20 cellular contexts compared by ENCODE assay signal in the genomic region with DNA sequence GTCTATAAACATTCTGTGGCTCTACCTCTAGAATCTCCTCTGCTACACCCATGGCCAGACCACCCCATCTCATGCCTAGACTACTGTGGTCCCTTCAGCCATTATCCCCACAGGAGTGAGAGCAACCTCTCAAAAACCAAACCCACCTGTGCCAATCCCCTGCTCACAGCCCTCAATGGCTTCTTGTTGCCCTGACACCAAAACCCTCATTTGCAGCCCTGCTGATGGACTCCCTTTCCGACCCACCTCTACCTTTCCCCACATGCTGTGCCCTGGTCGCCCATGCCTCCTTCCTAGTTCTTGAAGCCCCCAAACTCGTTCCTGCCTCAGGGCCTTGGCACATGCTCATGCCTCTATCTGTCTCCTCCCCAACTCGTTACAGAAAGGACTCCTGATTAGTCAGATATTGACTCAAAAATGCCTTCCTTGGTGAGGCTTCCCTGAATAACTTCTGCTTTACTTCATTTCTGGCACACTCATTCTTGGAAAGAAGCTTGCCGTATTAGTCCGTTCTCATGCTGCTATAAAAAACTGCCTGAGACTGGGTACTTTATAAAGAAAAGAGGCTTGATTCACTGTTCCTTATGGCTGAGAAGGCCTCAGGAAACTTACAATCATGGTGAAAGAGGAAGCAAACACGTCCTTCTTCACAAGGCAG.
DNase-seq lines count a peak whose midpoint lies in the region; ATAC-seq and TF ChIP-seq lines count a peak whose summit lies in the region.
"Had no signal": no experiment of that assay in that cellular context is flagged by ENCODE, and none has a peak within 500 bp of the region (broad histone marks: within the 10 kb centered on the region; RNA-seq: fewer than 3 reads in every experiment).

No MANE protein-coding gene starts in this region.

- no peaks in the 10 kb centered on the region for H3K9me2 ChIP-seq in GM23248 (ENCODE audit: insufficient read depth)

- H2BK120ac ChIP-seq in IMR-90 (ENCODE audit: low read depth, low read length) = no peak overlapping the region

- TF ChIP-seq POLR2A in IMR-90 (IDR thresholded peaks at IDR 0.05; ENCODE audit: low read depth, low read length) (no peak), esophagus muscularis mucosa (IDR thresholded peaks at IDR 0.05; ENCODE audit: low read depth) (no peak)

- ATAC-seq in IMR-90 (ENCODE audit: low read depth) = no peak
- ATAC-seq in activated CD8-positive, alpha-beta memory T cell treated with anti-CD3 and anti-CD28 coated beads, Interleukin-2, amount 10 ng/mL, durations not matched to agents 7 days and 5 days = no peak
- ATAC-seq in GM19463 (IDR thresholded peaks at IDR 0.05; ENCODE audit: unreplicated experiment) = no peak
- no peak for ATAC-seq in stimulated activated memory B cell treated with anti-CD40 and anti-IgM and Interleukin-4, amounts not matched to agents 10 μg/mL and 1 μg/mL and 100 μg/mL, for 72 hours
- ATAC-seq: CD8-positive, alpha-beta T cell had no signal

- no peak for TF ChIP-seq EP300 in esophagus muscularis mucosa (IDR thresholded peaks at IDR 0.05)

- no TSS peak for BruUV-seq in IMR-90 (replicated peaks; lab: Mats Ljungman, UMichigan)

- H3K4me1 ChIP-seq in GM23248 (ENCODE audit: insufficient read depth) = no peaks in the 10 kb centered on the region
- no peaks in the 10 kb centered on the region for H3K4me1 ChIP-seq in IMR-90 (ENCODE audit: control insufficient read depth, insufficient read depth, low read length)
- H3K4me1 ChIP-seq in esophagus muscularis mucosa = peaks cover 0 to 26% (median 17%) of the 10 kb centered on the region in 4 donors
- H3K4me1 ChIP-seq in stomach smooth muscle (ENCODE audit: control insufficient read depth, insufficient read depth, low read length) = peaks cover 29% of the 10 kb centered on the region
- no peaks in the 10 kb centered on the region for H3K4me1 ChIP-seq in osteoblast (ENCODE audit: insufficient read depth, low read length)
- H3K4me1 ChIP-seq: BLaER1, Caco-2, HAP-1 had no signal

- H4K5ac ChIP-seq in IMR-90 (ENCODE audit: low read depth, low read length) = no peak overlapping the region

- no peak overlapping the region for H2BK5ac ChIP-seq in IMR-90 (ENCODE audit: low read depth, low read length, poor library complexity, severe bottlenecking)

- in situ Hi-C loops in GM23248 (cut with MboI) = no loop called here
- in situ Hi-C loops in IMR-90 (cut with MboI; ENCODE audit: low sequenced_read_pairs) = no loop called here

- no peak overlapping the region for H3K9ac ChIP-seq in GM23248
- H3K9ac ChIP-seq in IMR-90 (ENCODE audit: low read depth, low read length) = no peak overlapping the region
- no peak overlapping the region for H3K9ac ChIP-seq in stomach smooth muscle (ENCODE audit: low read length in 2 of 2)
- H3K9ac ChIP-seq: BLaER1 had no signal

- H3K9me3 ChIP-seq in GM23248 (ENCODE audit: low read depth) (no peaks in the 10 kb centered on the region), IMR-90 (ENCODE audit: control insufficient read depth, insufficient read depth, low read length) (no peaks in the 10 kb centered on the region), esophagus muscularis mucosa (no peaks in the 10 kb centered on the region), stomach smooth muscle (ENCODE audit: control insufficient read depth in 2 of 2, low read length in 2 of 2) (peaks cover 0 to 3% of the 10 kb centered on the region in 2 donors), osteoblast (ENCODE audit: low read depth, low read length) (no peaks in the 10 kb centered on the region)
- H3K9me3 ChIP-seq: Caco-2, HAP-1 had no signal

- no peak overlapping the region for H3K4ac ChIP-seq in IMR-90 (ENCODE audit: low read depth, low read length)

- no peak overlapping the region for H3K27ac ChIP-seq in GM23248
- H3K27ac ChIP-seq in IMR-90 (ENCODE audit: insufficient read depth, low read length) = no peak overlapping the region
- peak overlapping the region in 1 of 4 donors; percentile 30 for H3K27ac ChIP-seq in esophagus muscularis mucosa (replicated peaks in 1 of 4)
- peak overlapping the region; percentile 80 for H3K27ac ChIP-seq in stomach smooth muscle (ENCODE audit: low read length)
- no peak overlapping the region for H3K27ac ChIP-seq in osteoblast (ENCODE audit: low read depth, low read length)
- H3K27ac ChIP-seq: BLaER1, C4-2B had no signal

- dilution Hi-C loops in IMR-90 (cut with HindIII; ENCODE audit: low sequenced_read_pairs, unreplicated experiment) = no loop called here

- H4K20me1 ChIP-seq in GM23248 (ENCODE audit: insufficient read depth) (no peaks in the 10 kb centered on the region), IMR-90 (ENCODE audit: insufficient read depth, low read length) (no peaks in the 10 kb centered on the region), osteoblast (ENCODE audit: insufficient read depth, low read length) (no peaks in the 10 kb centered on the region)
- H4K20me1 ChIP-seq: BLaER1 had no signal

- H3K23ac ChIP-seq in IMR-90 (ENCODE audit: low read depth, low read length) = no peak overlapping the region

- no peaks in the 10 kb centered on the region for H3K9me1 ChIP-seq in IMR-90 (ENCODE audit: insufficient read depth, low read length)

- H3K4me2 ChIP-seq in GM23248 (ENCODE audit: unreplicated experiment) (no peak overlapping the region), IMR-90 (ENCODE audit: low read depth, low read length) (no peak overlapping the region), osteoblast (ENCODE audit: insufficient read depth, low read length) (no peak overlapping the region)
- H3K4me2 ChIP-seq: BLaER1 had no signal

- H2AK9ac ChIP-seq in IMR-90 (replicated peaks; ENCODE audit: low read depth, low read length, poor library complexity) = no peak overlapping the region

- H2AK5ac ChIP-seq in IMR-90 (ENCODE audit: low read depth, low read length) = no peak overlapping the region

- no peak overlapping the region for H3K4me3 ChIP-seq in GM23248
- H3K4me3 ChIP-seq in IMR-90 (ENCODE audit: insufficient read depth, low read depth, low read length) = no peak overlapping the region
- no peak overlapping the region for H3K4me3 ChIP-seq in esophagus muscularis mucosa
- H3K4me3 ChIP-seq in stomach smooth muscle (ENCODE audit: low read length in 2 of 2) = no peak overlapping the region
- H3K4me3 ChIP-seq in osteoblast (ENCODE audit: insufficient read depth, low read length) = no peak overlapping the region
- H3K4me3 ChIP-seq: BLaER1, HAP-1 had no signal

- CTCF ChIA-PET in IMR-90 (lab: Yijun Ruan, JAX) = no interaction called here
- CTCF ChIA-PET in activated CD8-positive, alpha-beta memory T cell treated with anti-CD3 and anti-CD28 coated beads, Interleukin-2, amount 10 ng/mL, durations not matched to agents 7 days and 5 days (lab: Charles Lee) = no interaction called here

- H3K14ac ChIP-seq in IMR-90 (replicated peaks; ENCODE audit: low read depth, low read length) = no peak overlapping the region

- H3F3A ChIP-seq in GM23248 (ENCODE audit: insufficient read depth) = no peaks in the 10 kb centered on the region

- H3K27me3 Mint-ChIP-seq in activated CD8-positive, alpha-beta memory T cell treated with anti-CD3 and anti-CD28 coated beads, Interleukin-2, amount 10 ng/mL, durations not matched to agents 7 days and 5 days = no peaks in the 10 kb centered on the region
- H3K27me3 Mint-ChIP-seq in stimulated activated memory B cell treated with anti-CD40 and anti-IgM and Interleukin-4, amounts not matched to agents 10 μg/mL and 1 μg/mL and 100 μg/mL, for 72 hours = peaks cover 4% of the 10 kb centered on the region

- no peak overlapping the region for H2BK20ac ChIP-seq in IMR-90 (ENCODE audit: low read depth, low read length)

- H3K18ac ChIP-seq in IMR-90 (ENCODE audit: low read depth, low read length) = no peak overlapping the region

- no peaks in the 10 kb centered on the region for H3K79me1 ChIP-seq in IMR-90 (ENCODE audit: low read depth in 1 of 2, low read length in 2 of 2)

- H3K79me2 ChIP-seq in GM23248 (ENCODE audit: insufficient read depth) = no peaks in the 10 kb centered on the region
- no peaks in the 10 kb centered on the region for H3K79me2 ChIP-seq in osteoblast (ENCODE audit: insufficient read depth, low read length)

- H3K27me3 ChIP-seq in GM23248 (replicated peaks; ENCODE audit: insufficient read depth) = no peaks in the 10 kb centered on the region
- H3K27me3 ChIP-seq in IMR-90 (ENCODE audit: control insufficient read depth, insufficient read depth, low read length) = no peaks in the 10 kb centered on the region
- H3K27me3 ChIP-seq in esophagus muscularis mucosa = no peaks in the 10 kb centered on the region
- no peaks in the 10 kb centered on the region for H3K27me3 ChIP-seq in stomach smooth muscle (ENCODE audit: control insufficient read depth in 1 of 2, insufficient read depth in 2 of 2, low read length in 2 of 2)
- H3K27me3 ChIP-seq in osteoblast (ENCODE audit: insufficient read depth, low read length) = peaks cover 3% of the 10 kb centered on the region
- H3K27me3 ChIP-seq: BLaER1 had no signal

- peak; percentile 43 for DNase-seq in GM23248
- no peak for DNase-seq in IMR-90
- DNase-seq in esophagus muscularis mucosa (ENCODE audit: extremely low spot score) = peak; percentile 74
- no peak for DNase-seq in activated CD8-positive, alpha-beta memory T cell treated with anti-CD3 and anti-CD28 coated beads, Interleukin-2, amount 10 ng/mL, durations not matched to agents 7 days and 5 days
- DNase-seq in osteoblast (ENCODE audit: insufficient read length, low spot score, missing footprints) = no peak
- DNase-seq: Caco-2; CD4-positive, CD25-positive, alpha-beta regulatory T cell; CD8-positive, alpha-beta T cell; DMS153; DND-41; EL; GDM1; GOT3 had no signal

- POLR2A ChIA-PET in IMR-90 (lab: Charles Lee; ENCODE audit: unreplicated experiment) = no interaction called here

- no peak overlapping the region for H3K56ac ChIP-seq in IMR-90 (ENCODE audit: extremely low read depth, insufficient read depth, low read length)

- WGBS in GM23248 (ENCODE audit: low coverage in 1 of 2, low lambda C conversion rate in 2 of 2, missing lambda C conversion rate in 2 of 2), 2 experiments = 18 to 29% methylated on average over 7 of the region's 7 CpGs
- 27% methylated on average over 3 of the region's 7 CpGs; no CpG with 5 or more reads in 1 of the 2 experiments for WGBS in IMR-90 (ENCODE audit: extremely low coverage in 2 of 2, insufficient read length in 1 of 2), 2 experiments
- WGBS in esophagus muscularis mucosa = 58% methylated on average over 7 of the region's 7 CpGs

- no peak overlapping the region for H3K27ac Mint-ChIP-seq in activated CD8-positive, alpha-beta memory T cell treated with anti-CD3 and anti-CD28 coated beads, Interleukin-2, amount 10 ng/mL, durations not matched to agents 7 days and 5 days
- no peak overlapping the region for H3K27ac Mint-ChIP-seq in stimulated activated memory B cell treated with anti-CD40 and anti-IgM and Interleukin-4, amounts not matched to agents 10 μg/mL and 1 μg/mL and 100 μg/mL, for 72 hours
- H3K27ac Mint-ChIP-seq: B cell; CD4-positive, CD25-positive, alpha-beta regulatory T cell; CD8-positive, alpha-beta T cell had no signal

- TF ChIP-seq CTCF in IMR-90 (conservative IDR thresholded peaks at IDR 0.05; ENCODE audit: low read depth, low read length) = no peak
- TF ChIP-seq CTCF in esophagus muscularis mucosa (IDR thresholded peaks at IDR 0.05) = no peak
- no peak for TF ChIP-seq CTCF in osteoblast (IDR thresholded peaks at IDR 0.05; ENCODE audit: extremely low read depth, low read depth, low read length)

- H3K4me3 Mint-ChIP-seq in activated CD8-positive, alpha-beta memory T cell treated with anti-CD3 and anti-CD28 coated beads, Interleukin-2, amount 10 ng/mL, durations not matched to agents 7 days and 5 days = no peak overlapping the region
- H3K4me3 Mint-ChIP-seq in stimulated activated memory B cell treated with anti-CD40 and anti-IgM and Interleukin-4, amounts not matched to agents 10 μg/mL and 1 μg/mL and 100 μg/mL, for 72 hours = no peak overlapping the region
- H3K4me3 Mint-ChIP-seq: B cell; CD4-positive, CD25-positive, alpha-beta regulatory T cell; CD8-positive, alpha-beta T cell had no signal

- H3K36me3 ChIP-seq in GM23248 (ENCODE audit: low read depth) = no peaks in the 10 kb centered on the region
- no peaks in the 10 kb centered on the region for H3K36me3 ChIP-seq in IMR-90 (ENCODE audit: control insufficient read depth, insufficient read depth, low read length)
- H3K36me3 ChIP-seq in esophagus muscularis mucosa = no peaks in the 10 kb centered on the region
- H3K36me3 ChIP-seq in stomach smooth muscle (ENCODE audit: control insufficient read depth in 2 of 2, insufficient read depth in 2 of 2, low read length in 2 of 2) = no peaks in the 10 kb centered on the region
- H3K36me3 ChIP-seq in osteoblast (ENCODE audit: insufficient read depth, low read length) = no peaks in the 10 kb centered on the region
- H3K36me3 ChIP-seq: BLaER1, HAP-1 had no signal

- no peak for TF ChIP-seq RAD21 in IMR-90 (IDR thresholded peaks at IDR 0.05; ENCODE audit: low read length)

- H2BK15ac ChIP-seq in IMR-90 (ENCODE audit: low read depth, low read length) = no peak overlapping the region

- H4K8ac ChIP-seq in IMR-90 (ENCODE audit: low read depth in 2 of 2, low read length in 2 of 2) = no peak overlapping the region

- H3K9me3 Mint-ChIP-seq in activated CD8-positive, alpha-beta memory T cell treated with anti-CD3 and anti-CD28 coated beads, Interleukin-2, amount 10 ng/mL, durations not matched to agents 7 days and 5 days (ENCODE audit: low read depth) = peaks cover 8% of the 10 kb centered on the region
- peaks cover 6% of the 10 kb centered on the region for H3K9me3 Mint-ChIP-seq in stimulated activated memory B cell treated with anti-CD40 and anti-IgM and Interleukin-4, amounts not matched to agents 10 μg/mL and 1 μg/mL and 100 μg/mL, for 72 hours
- H3K9me3 Mint-ChIP-seq: CD8-positive, alpha-beta T cell had no signal

- H2AFZ ChIP-seq in GM23248 = no peak overlapping the region
- peak overlapping the region; percentile 54 for H2AFZ ChIP-seq in IMR-90 (replicated peaks; ENCODE audit: low read length, poor library complexity)
- H2AFZ ChIP-seq in osteoblast (ENCODE audit: low read length) = no peak overlapping the region

- no peak overlapping the region for H4K91ac ChIP-seq in IMR-90 (ENCODE audit: insufficient read depth, low read depth, low read length)

- H3K4me1 Mint-ChIP-seq in activated CD8-positive, alpha-beta memory T cell treated with anti-CD3 and anti-CD28 coated beads, Interleukin-2, amount 10 ng/mL, durations not matched to agents 7 days and 5 days = no peaks in the 10 kb centered on the region
- no peaks in the 10 kb centered on the region for H3K4me1 Mint-ChIP-seq in stimulated activated memory B cell treated with anti-CD40 and anti-IgM and Interleukin-4, amounts not matched to agents 10 μg/mL and 1 μg/mL and 100 μg/mL, for 72 hours
- H3K4me1 Mint-ChIP-seq: B cell; CD4-positive, CD25-positive, alpha-beta regulatory T cell had no signal

- intact Hi-C loops in IMR-90 (cut with micrococcal nuclease) (no loop called here), esophagus muscularis mucosa (cut with DNase I) (no loop called here)

- H3K36me3 Mint-ChIP-seq in activated CD8-positive, alpha-beta memory T cell treated with anti-CD3 and anti-CD28 coated beads, Interleukin-2, amount 10 ng/mL, durations not matched to agents 7 days and 5 days = no peaks in the 10 kb centered on the region
- no peaks in the 10 kb centered on the region for H3K36me3 Mint-ChIP-seq in stimulated activated memory B cell treated with anti-CD40 and anti-IgM and Interleukin-4, amounts not matched to agents 10 μg/mL and 1 μg/mL and 100 μg/mL, for 72 hours
- H3K36me3 Mint-ChIP-seq: CD4-positive, CD25-positive, alpha-beta regulatory T cell; CD8-positive, alpha-beta T cell had no signal

Comparison
In these comparisons a context has a peak if more than half of its experiments do, and no peak if none do; other contexts are left out.
1. DNase-seq: peak in GM23248 (single experiment) and esophagus muscularis mucosa (single experiment); none in IMR-90 (single experiment), activated CD8-positive, alpha-beta memory T cell treated with anti-CD3 and anti-CD28 coated beads, Interleukin-2, amount 10 ng/mL, durations not matched to agents 7 days and 5 days (single experiment) and osteoblast (single experiment).